ENCODE assay signal across 1 cellular context in genomic region chr11:33691051-33691864, GRCh38.
TF ChIP-seq lines count a peak whose summit lies in the region.

No MANE protein-coding gene starts in this region.

TF ChIP-seq in GM23338, 12 proteins besides CTCF, POLR2A, EP300 and RAD21 (continued from another document):
- no peak for TF ChIP-seq REST (IDR thresholded peaks at IDR 0.05; ENCODE audit: unreplicated experiment)
- no peak for TF ChIP-seq ZNF331 (CRISPR knock-in tag; IDR thresholded peaks at IDR 0.05; ENCODE audit: low read depth)
